In genomic region chr16:13809765-13810164, GRCh38 we compare ENCODE assay signal across 7 cellular contexts.
"Had no signal": no experiment of that assay in that cellular context is flagged by ENCODE, and none has a peak within 500 bp of the region (broad histone marks: within the 10 kb centered on the region; RNA-seq: fewer than 3 reads in every experiment).

No MANE protein-coding gene starts in this region.

- H3K9ac ChIP-seq: KMS-11 had no signal

- ATAC-seq: HepG2 had no signal

- FAIRE-seq: HepG2, HTR-8/SVneo had no signal

- DNase-seq: IMR-90, KBM-7, KG1 had no signal

- H3K27ac ChIP-seq: HL-60 had no signal
